2 cellular contexts compared by ENCODE assay signal in the genomic region with DNA sequence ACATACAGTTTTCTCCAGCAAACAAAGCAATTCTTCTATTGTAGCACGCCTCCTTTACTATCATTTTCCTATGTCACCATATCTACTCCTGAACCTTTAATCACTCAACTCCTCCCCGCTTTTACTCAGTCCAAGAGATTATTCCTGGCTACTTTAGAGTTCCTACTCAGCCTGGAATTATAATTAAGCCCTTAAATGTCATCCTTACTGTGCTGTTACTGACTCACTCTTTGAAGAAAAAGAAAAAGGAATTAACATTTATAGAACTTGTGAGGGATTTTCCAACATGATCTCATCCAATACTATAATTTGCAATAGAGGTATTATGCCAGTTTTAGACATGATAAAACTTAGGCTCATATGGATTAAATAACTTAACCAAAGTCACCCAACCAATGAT.
TF ChIP-seq lines count a peak whose summit lies in the region.

No MANE protein-coding gene starts in this region.

TF ChIP-seq in A549, 52 proteins besides CTCF, POLR2A, EP300 and RAD21 (continued from another document):
- TF ChIP-seq, protein P1, sequence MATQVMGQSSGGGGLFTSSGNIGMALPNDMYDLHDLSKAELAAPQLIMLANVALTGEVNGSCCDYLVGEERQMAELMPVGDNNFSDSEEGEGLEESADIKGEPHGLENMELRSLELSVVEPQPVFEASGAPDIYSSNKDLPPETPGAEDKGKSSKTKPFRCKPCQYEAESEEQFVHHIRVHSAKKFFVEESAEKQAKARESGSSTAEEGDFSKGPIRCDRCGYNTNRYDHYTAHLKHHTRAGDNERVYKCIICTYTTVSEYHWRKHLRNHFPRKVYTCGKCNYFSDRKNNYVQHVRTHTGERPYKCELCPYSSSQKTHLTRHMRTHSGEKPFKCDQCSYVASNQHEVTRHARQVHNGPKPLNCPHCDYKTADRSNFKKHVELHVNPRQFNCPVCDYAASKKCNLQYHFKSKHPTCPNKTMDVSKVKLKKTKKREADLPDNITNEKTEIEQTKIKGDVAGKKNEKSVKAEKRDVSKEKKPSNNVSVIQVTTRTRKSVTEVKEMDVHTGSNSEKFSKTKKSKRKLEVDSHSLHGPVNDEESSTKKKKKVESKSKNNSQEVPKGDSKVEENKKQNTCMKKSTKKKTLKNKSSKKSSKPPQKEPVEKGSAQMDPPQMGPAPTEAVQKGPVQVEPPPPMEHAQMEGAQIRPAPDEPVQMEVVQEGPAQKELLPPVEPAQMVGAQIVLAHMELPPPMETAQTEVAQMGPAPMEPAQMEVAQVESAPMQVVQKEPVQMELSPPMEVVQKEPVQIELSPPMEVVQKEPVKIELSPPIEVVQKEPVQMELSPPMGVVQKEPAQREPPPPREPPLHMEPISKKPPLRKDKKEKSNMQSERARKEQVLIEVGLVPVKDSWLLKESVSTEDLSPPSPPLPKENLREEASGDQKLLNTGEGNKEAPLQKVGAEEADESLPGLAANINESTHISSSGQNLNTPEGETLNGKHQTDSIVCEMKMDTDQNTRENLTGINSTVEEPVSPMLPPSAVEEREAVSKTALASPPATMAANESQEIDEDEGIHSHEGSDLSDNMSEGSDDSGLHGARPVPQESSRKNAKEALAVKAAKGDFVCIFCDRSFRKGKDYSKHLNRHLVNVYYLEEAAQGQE (IDR thresholded peaks at IDR 0.05): no peak
- TF ChIP-seq HOXB13 (CRISPR knock-in tag; IDR thresholded peaks at IDR 0.05; ENCODE audit: low read depth): no peak
- no peak for TF ChIP-seq FOSB (CRISPR knock-in tag; IDR thresholded peaks at IDR 0.05)
- TF ChIP-seq HDAC2 (IDR thresholded peaks at IDR 0.05): no peak
- TF ChIP-seq HOXB5 (CRISPR knock-in tag; IDR thresholded peaks at IDR 0.05): no peak
- no peak for TF ChIP-seq SREBF2 (IDR thresholded peaks at IDR 0.05)
- no peak for TF ChIP-seq NFE2L2 (conservative IDR thresholded peaks at IDR 0.05; ENCODE audit: low read length)
- TF ChIP-seq, protein P2, sequence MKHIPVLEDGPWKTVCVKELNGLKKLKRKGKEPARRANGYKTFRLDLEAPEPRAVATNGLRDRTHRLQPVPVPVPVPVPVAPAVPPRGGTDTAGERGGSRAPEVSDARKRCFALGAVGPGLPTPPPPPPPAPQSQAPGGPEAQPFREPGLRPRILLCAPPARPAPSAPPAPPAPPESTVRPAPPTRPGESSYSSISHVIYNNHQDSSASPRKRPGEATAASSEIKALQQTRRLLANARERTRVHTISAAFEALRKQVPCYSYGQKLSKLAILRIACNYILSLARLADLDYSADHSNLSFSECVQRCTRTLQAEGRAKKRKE (CRISPR knock-in tag; IDR thresholded peaks at IDR 0.05; ENCODE audit: low read depth): no peak
- no peak for TF ChIP-seq MYC (IDR thresholded peaks at IDR 0.05; ENCODE audit: borderline replicate concordance, low read length)
- no peak for TF ChIP-seq FOSL2 (IDR thresholded peaks at IDR 0.05)
- no peak for TF ChIP-seq FOSL2 (CRISPR knock-in tag; IDR thresholded peaks at IDR 0.05)

TF ChIP-seq in HepG2, 621 proteins besides CTCF, POLR2A, EP300 and RAD21 (continued from another document):
- TF ChIP-seq, protein P3, sequence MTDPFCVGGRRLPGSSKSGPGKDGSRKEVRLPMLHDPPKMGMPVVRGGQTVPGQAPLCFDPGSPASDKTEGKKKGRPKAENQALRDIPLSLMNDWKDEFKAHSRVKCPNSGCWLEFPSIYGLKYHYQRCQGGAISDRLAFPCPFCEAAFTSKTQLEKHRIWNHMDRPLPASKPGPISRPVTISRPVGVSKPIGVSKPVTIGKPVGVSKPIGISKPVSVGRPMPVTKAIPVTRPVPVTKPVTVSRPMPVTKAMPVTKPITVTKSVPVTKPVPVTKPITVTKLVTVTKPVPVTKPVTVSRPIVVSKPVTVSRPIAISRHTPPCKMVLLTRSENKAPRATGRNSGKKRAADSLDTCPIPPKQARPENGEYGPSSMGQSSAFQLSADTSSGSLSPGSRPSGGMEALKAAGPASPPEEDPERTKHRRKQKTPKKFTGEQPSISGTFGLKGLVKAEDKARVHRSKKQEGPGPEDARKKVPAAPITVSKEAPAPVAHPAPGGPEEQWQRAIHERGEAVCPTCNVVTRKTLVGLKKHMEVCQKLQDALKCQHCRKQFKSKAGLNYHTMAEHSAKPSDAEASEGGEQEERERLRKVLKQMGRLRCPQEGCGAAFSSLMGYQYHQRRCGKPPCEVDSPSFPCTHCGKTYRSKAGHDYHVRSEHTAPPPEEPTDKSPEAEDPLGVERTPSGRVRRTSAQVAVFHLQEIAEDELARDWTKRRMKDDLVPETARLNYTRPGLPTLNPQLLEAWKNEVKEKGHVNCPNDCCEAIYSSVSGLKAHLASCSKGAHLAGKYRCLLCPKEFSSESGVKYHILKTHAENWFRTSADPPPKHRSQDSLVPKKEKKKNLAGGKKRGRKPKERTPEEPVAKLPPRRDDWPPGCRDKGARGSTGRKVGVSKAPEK (CRISPR knock-in tag; IDR thresholded peaks at IDR 0.05; ENCODE audit: borderline replicate concordance): no peak
- TF ChIP-seq TSC22D2 (CRISPR knock-in tag; IDR thresholded peaks at IDR 0.05; ENCODE audit: borderline replicate concordance) (no peak), MLLT10 (CRISPR knock-in tag; IDR thresholded peaks at IDR 0.05) (no peak), ZNF264 (CRISPR knock-in tag; IDR thresholded peaks at IDR 0.05) (no peak), RFX3 (CRISPR knock-in tag; IDR thresholded peaks at IDR 0.05) (no peak), SIN3B (IDR thresholded peaks at IDR 0.05; ENCODE audit: low read length) (no peak), ZNF235 (CRISPR knock-in tag; IDR thresholded peaks at IDR 0.05; ENCODE audit: borderline replicate concordance) (no peak), KLF16 (CRISPR knock-in tag; IDR thresholded peaks at IDR 0.05) (no peak), ZSCAN29 (CRISPR knock-in tag; conservative IDR thresholded peaks at IDR 0.05) (no peak), KLF9 (CRISPR knock-in tag; IDR thresholded peaks at IDR 0.05; ENCODE audit: low read depth) (no peak), ZNF564 (CRISPR knock-in tag; IDR thresholded peaks at IDR 0.05) (no peak)
- TF ChIP-seq, protein P4, sequence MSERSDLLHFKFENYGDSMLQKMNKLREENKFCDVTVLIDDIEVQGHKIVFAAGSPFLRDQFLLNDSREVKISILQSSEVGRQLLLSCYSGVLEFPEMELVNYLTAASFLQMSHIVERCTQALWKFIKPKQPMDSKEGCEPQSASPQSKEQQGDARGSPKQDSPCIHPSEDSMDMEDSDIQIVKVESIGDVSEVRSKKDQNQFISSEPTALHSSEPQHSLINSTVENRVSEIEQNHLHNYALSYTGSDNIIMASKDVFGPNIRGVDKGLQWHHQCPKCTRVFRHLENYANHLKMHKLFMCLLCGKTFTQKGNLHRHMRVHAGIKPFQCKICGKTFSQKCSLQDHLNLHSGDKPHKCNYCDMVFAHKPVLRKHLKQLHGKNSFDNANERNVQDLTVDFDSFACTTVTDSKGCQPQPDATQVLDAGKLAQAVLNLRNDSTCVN (CRISPR knock-in tag; IDR thresholded peaks at IDR 0.05; ENCODE audit: borderline replicate concordance): no peak
- TF ChIP-seq, protein P5, sequence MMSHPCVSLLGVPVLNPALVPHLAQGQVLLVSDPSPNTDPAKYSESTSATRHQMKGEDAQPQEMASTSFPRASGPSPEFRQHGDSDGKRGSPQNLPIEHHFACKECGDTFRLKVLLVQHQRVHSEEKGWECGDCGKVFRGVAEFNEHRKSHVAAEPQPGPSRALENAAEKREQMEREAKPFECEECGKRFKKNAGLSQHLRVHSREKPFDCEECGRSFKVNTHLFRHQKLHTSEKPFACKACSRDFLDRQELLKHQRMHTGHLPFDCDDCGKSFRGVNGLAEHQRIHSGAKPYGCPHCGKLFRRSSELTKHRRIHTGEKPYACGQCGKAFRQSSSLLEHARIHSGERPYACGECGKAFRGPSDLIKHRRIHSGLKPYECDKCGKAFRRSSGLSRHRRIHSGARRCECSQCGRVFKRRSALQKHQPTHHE (CRISPR knock-in tag; IDR thresholded peaks at IDR 0.05; ENCODE audit: borderline replicate concordance): no peak
- TF ChIP-seq, protein P6, sequence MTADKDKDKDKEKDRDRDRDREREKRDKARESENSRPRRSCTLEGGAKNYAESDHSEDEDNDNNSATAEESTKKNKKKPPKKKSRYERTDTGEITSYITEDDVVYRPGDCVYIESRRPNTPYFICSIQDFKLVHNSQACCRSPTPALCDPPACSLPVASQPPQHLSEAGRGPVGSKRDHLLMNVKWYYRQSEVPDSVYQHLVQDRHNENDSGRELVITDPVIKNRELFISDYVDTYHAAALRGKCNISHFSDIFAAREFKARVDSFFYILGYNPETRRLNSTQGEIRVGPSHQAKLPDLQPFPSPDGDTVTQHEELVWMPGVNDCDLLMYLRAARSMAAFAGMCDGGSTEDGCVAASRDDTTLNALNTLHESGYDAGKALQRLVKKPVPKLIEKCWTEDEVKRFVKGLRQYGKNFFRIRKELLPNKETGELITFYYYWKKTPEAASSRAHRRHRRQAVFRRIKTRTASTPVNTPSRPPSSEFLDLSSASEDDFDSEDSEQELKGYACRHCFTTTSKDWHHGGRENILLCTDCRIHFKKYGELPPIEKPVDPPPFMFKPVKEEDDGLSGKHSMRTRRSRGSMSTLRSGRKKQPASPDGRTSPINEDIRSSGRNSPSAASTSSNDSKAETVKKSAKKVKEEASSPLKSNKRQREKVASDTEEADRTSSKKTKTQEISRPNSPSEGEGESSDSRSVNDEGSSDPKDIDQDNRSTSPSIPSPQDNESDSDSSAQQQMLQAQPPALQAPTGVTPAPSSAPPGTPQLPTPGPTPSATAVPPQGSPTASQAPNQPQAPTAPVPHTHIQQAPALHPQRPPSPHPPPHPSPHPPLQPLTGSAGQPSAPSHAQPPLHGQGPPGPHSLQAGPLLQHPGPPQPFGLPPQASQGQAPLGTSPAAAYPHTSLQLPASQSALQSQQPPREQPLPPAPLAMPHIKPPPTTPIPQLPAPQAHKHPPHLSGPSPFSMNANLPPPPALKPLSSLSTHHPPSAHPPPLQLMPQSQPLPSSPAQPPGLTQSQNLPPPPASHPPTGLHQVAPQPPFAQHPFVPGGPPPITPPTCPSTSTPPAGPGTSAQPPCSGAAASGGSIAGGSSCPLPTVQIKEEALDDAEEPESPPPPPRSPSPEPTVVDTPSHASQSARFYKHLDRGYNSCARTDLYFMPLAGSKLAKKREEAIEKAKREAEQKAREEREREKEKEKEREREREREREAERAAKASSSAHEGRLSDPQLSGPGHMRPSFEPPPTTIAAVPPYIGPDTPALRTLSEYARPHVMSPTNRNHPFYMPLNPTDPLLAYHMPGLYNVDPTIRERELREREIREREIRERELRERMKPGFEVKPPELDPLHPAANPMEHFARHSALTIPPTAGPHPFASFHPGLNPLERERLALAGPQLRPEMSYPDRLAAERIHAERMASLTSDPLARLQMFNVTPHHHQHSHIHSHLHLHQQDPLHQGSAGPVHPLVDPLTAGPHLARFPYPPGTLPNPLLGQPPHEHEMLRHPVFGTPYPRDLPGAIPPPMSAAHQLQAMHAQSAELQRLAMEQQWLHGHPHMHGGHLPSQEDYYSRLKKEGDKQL (CRISPR knock-in tag; IDR thresholded peaks at IDR 0.05; ENCODE audit: low read depth): no peak
